Comparison of ENCODE assay signal across 8 cellular contexts in genomic region chr3:143970773-143971366, GRCh38.
DNase-seq lines count a peak whose midpoint lies in the region; ATAC-seq lines count a peak whose summit lies in the region.

No MANE protein-coding gene starts in this region.

- no peaks in the 10 kb centered on the region for H3K9me3 Mint-ChIP-seq in stimulated activated memory B cell treated with anti-CD40 and anti-IgM and Interleukin-4, amounts not matched to agents 10 μg/mL and 1 μg/mL and 100 μg/mL, for 72 hours

- peak overlapping the region; percentile 97 to 100 for H3K4me3 ChIP-seq in muscle layer of duodenum (ENCODE audit: low read depth in 1 of 2, low read length in 2 of 2)

- peak overlapping the region; percentile 76 for H3K27ac Mint-ChIP-seq in stimulated activated memory B cell treated with anti-CD40 and anti-IgM and Interleukin-4, amounts not matched to agents 10 μg/mL and 1 μg/mL and 100 μg/mL, for 72 hours

- peaks cover 4% of the 10 kb centered on the region for H3K27me3 ChIP-seq in muscle layer of duodenum (ENCODE audit: low read depth, low read length)

- peaks cover 6 to 7% of the 10 kb centered on the region in 2 donors for H3K4me1 ChIP-seq in muscle layer of duodenum (ENCODE audit: control insufficient read depth in 1 of 2, insufficient read depth in 2 of 2, low read length in 2 of 2)

- no peaks in the 10 kb centered on the region for H3K36me3 Mint-ChIP-seq in stimulated activated memory B cell treated with anti-CD40 and anti-IgM and Interleukin-4, amounts not matched to agents 10 μg/mL and 1 μg/mL and 100 μg/mL, for 72 hours

- peak overlapping the region; percentile 94 for H3K4me3 Mint-ChIP-seq in stimulated activated memory B cell treated with anti-CD40 and anti-IgM and Interleukin-4, amounts not matched to agents 10 μg/mL and 1 μg/mL and 100 μg/mL, for 72 hours

- H3K36me3 ChIP-seq in muscle layer of duodenum (ENCODE audit: control insufficient read depth in 1 of 2, insufficient read depth in 2 of 2, low read length in 2 of 2) = no peaks in the 10 kb centered on the region

- ATAC-seq in HG02981 (IDR thresholded peaks at IDR 0.05; ENCODE audit: unreplicated experiment) = peak; percentile 23
- peak; percentile 39 for ATAC-seq in stimulated activated memory B cell treated with anti-CD40 and anti-IgM and Interleukin-4, amounts not matched to agents 10 μg/mL and 1 μg/mL and 100 μg/mL, for 72 hours

- H3K27ac ChIP-seq in epithelial cell of prostate = peak overlapping the region; percentile 93
- H3K27ac ChIP-seq in muscle layer of duodenum (ENCODE audit: low read length) = peak overlapping the region; percentile 95

- H3K4me1 Mint-ChIP-seq in stimulated activated memory B cell treated with anti-CD40 and anti-IgM and Interleukin-4, amounts not matched to agents 10 μg/mL and 1 μg/mL and 100 μg/mL, for 72 hours = peaks cover 12% of the 10 kb centered on the region

- no peaks in the 10 kb centered on the region for H3K27me3 Mint-ChIP-seq in stimulated activated memory B cell treated with anti-CD40 and anti-IgM and Interleukin-4, amounts not matched to agents 10 μg/mL and 1 μg/mL and 100 μg/mL, for 72 hours

- DNase-seq in SHP77 (lab: John Stamatoyannopoulos, UW) (peak; percentile 24 to 58), SHP77 treated with DMSO at 0.1 percent for 48 hours (lab: John Stamatoyannopoulos, UW) (no peak), NCI-H774 (lab: John Stamatoyannopoulos, UW) (peak; percentile 55), activated T-cell treated with anti-CD3 and anti-CD28 coated beads for 4 hours (peak; percentile 25), epithelial cell of prostate (ENCODE audit: low read depth, low spot score) (no peak)

- H3K9me3 ChIP-seq in muscle layer of duodenum (ENCODE audit: control insufficient read depth in 1 of 2, low read length in 2 of 2) = no peaks in the 10 kb centered on the region

Comparison
In these comparisons a context has a peak if more than half of its experiments do, and no peak if none do; other contexts are left out.
1. DNase-seq: peak in SHP77 (2 of 2), NCI-H774 (single experiment) and activated T-cell treated with anti-CD3 and anti-CD28 coated beads for 4 hours (single experiment); none in SHP77 treated with DMSO at 0.1 percent for 48 hours (single experiment) and epithelial cell of prostate (single experiment).